Comparison of ENCODE assay signal across 1 cellular context in genomic region chr1:224432672-224433040, GRCh38.
TF ChIP-seq lines count a peak whose summit lies in the region.

No MANE protein-coding gene starts in this region.

TF ChIP-seq in WTC11, 78 proteins besides CTCF, POLR2A, EP300 and RAD21 (continued from another document):
- TF ChIP-seq ZNF532 (CRISPR knock-in tag; IDR thresholded peaks at IDR 0.05; ENCODE audit: borderline replicate concordance): no peak
